In the genomic region with DNA sequence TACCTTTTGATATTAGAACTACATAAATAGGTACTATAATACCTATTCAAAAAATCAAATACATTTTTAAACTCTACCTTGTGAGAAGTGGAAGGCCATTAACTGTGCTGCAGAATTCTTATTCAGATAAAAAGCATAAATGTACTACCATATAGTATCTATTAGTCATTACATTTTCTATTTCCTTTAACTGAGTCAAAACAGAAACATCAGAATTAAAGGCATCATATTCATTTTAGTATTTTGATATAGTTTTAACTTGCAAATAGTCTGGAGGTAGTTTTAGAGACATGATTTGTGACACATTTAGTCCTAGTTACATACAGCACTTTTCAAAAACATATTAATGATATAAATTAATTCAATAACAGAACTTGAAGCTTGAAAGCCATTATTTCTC, we compare ENCODE assay signal across 19 cellular contexts. TPM values are rescaled to one million over a fixed set of nuclear protein-coding genes. Genes with fewer than 3 reads are reported as not detected.
DNase-seq lines count a peak whose midpoint lies in the region; ATAC-seq and FAIRE-seq lines count a peak whose summit lies in the region.
"Had no signal": no experiment of that assay in that cellular context is flagged by ENCODE, and none has a peak within 500 bp of the region (broad histone marks: within the 10 kb centered on the region; RNA-seq: fewer than 3 reads in every experiment).

No MANE protein-coding gene starts in this region.

- H3K27ac Mint-ChIP-seq in activated T-cell treated with anti-CD3 and anti-CD28 coated beads, Interleukin-2, amount 50 U/mL, for 24 hours, result no peak overlapping the region
- peak overlapping the region; percentile 16 for H3K27ac Mint-ChIP-seq in activated T-helper 17 cell treated with anti-CD3 and anti-CD28 coated beads, Interleukin-2, amount 50 U/mL, for 72 hours
- H3K27ac Mint-ChIP-seq: B cell; CD4-positive, CD25-positive, alpha-beta regulatory T cell; CD8-positive, alpha-beta T cell; GM23338; H9 had no signal

- DNase-seq in activated CD4-positive, CD25-positive, alpha-beta regulatory T cell treated with anti-CD3 and anti-CD28 coated beads, Interleukin-2, amount 50 U/mL, for 72 hours, result no peak
- no peak for DNase-seq in activated T-cell treated with anti-CD3 and anti-CD28 coated beads, Interleukin-2, amount 50 U/mL, for 4 hours
- DNase-seq in activated T-cell treated with anti-CD3 and anti-CD28 coated beads, Interleukin-2, amount 50 U/mL, for 24 hours, result no peak
- DNase-seq in GM18507 (ENCODE audit: extremely low spot score, insufficient read length, low read depth), result no peak
- DNase-seq in activated CD8-positive, alpha-beta memory T cell treated with anti-CD3 and anti-CD28 coated beads, Interleukin-2, amount 50 U/mL, for 48 hours, result no peak
- no peak for DNase-seq in NCI-H526 (lab: John Stamatoyannopoulos, UW)
- DNase-seq: Caco-2; CD8-positive, alpha-beta T cell; DMS153; DND-41; H9 had no signal

- ATAC-seq in activated CD4-positive, CD25-positive, alpha-beta regulatory T cell treated with anti-CD3 and anti-CD28 coated beads, Interleukin-2, amount 50 U/mL, for 24 hours, result peak; percentile 85 to 91
- ATAC-seq in activated T-cell treated with anti-CD3 and anti-CD28 coated beads, Interleukin-2, amount 50 U/mL, for 4 hours, result peak; percentile 52 to 63
- ATAC-seq in activated T-helper 17 cell treated with anti-CD3 and anti-CD28 coated beads, Interleukin-2, amount 50 U/mL, for 72 hours (replicated peaks), result peak; percentile 78
- ATAC-seq: CD8-positive, alpha-beta T cell; GM23338; HCT116 had no signal

- peak; percentile 9 for FAIRE-seq in GM18507 (lab: Jason Lieb, UNC)
- FAIRE-seq: A204.1, G401.6 had no signal

- H3K9me3 Mint-ChIP-seq in activated T-cell treated with anti-CD3 and anti-CD28 coated beads, Interleukin-2, amount 50 U/mL, for 4 hours, result no peaks in the 10 kb centered on the region
- H3K9me3 Mint-ChIP-seq in activated T-cell treated with anti-CD3 and anti-CD28 coated beads, Interleukin-2, amount 50 U/mL, for 24 hours, result no peaks in the 10 kb centered on the region
- peaks cover 8% of the 10 kb centered on the region for H3K9me3 Mint-ChIP-seq in activated T-helper 17 cell treated with anti-CD3 and anti-CD28 coated beads, Interleukin-2, amount 50 U/mL, for 72 hours
- H3K9me3 Mint-ChIP-seq: CD8-positive, alpha-beta T cell; GM23338; H9 had no signal

- H3K27me3 Mint-ChIP-seq in activated T-cell treated with anti-CD3 and anti-CD28 coated beads, Interleukin-2, amount 50 U/mL, for 4 hours (ENCODE audit: low read depth), result no peaks in the 10 kb centered on the region
- no peaks in the 10 kb centered on the region for H3K27me3 Mint-ChIP-seq in activated T-cell treated with anti-CD3 and anti-CD28 coated beads, Interleukin-2, amount 50 U/mL, for 24 hours
- no peaks in the 10 kb centered on the region for H3K27me3 Mint-ChIP-seq in activated T-helper 17 cell treated with anti-CD3 and anti-CD28 coated beads, Interleukin-2, amount 50 U/mL, for 72 hours
- H3K27me3 Mint-ChIP-seq: B cell; CD4-positive, CD25-positive, alpha-beta regulatory T cell had no signal

- H3K4me3 Mint-ChIP-seq in activated T-cell treated with anti-CD3 and anti-CD28 coated beads, Interleukin-2, amount 50 U/mL, for 4 hours, result no peak overlapping the region
- no peak overlapping the region for H3K4me3 Mint-ChIP-seq in activated T-cell treated with anti-CD3 and anti-CD28 coated beads, Interleukin-2, amount 50 U/mL, for 24 hours
- H3K4me3 Mint-ChIP-seq in activated T-helper 17 cell treated with anti-CD3 and anti-CD28 coated beads, Interleukin-2, amount 50 U/mL, for 72 hours, result no peak overlapping the region
- H3K4me3 Mint-ChIP-seq: B cell; CD4-positive, CD25-positive, alpha-beta regulatory T cell; CD8-positive, alpha-beta T cell; GM23338; H9 had no signal

- peaks cover 30% of the 10 kb centered on the region for H3K4me1 Mint-ChIP-seq in activated T-cell treated with anti-CD3 and anti-CD28 coated beads, Interleukin-2, amount 50 U/mL, for 4 hours (ENCODE audit: low read depth)
- peaks cover 49% of the 10 kb centered on the region for H3K4me1 Mint-ChIP-seq in activated T-cell treated with anti-CD3 and anti-CD28 coated beads, Interleukin-2, amount 50 U/mL, for 24 hours (ENCODE audit: low read depth)
- H3K4me1 Mint-ChIP-seq in activated T-helper 17 cell treated with anti-CD3 and anti-CD28 coated beads, Interleukin-2, amount 50 U/mL, for 72 hours, result peaks cover 31% of the 10 kb centered on the region
- H3K4me1 Mint-ChIP-seq: GM23338 had no signal

- no peaks in the 10 kb centered on the region for H3K36me3 Mint-ChIP-seq in activated T-cell treated with anti-CD3 and anti-CD28 coated beads, Interleukin-2, amount 50 U/mL, for 4 hours (ENCODE audit: insufficient read depth)
- no peaks in the 10 kb centered on the region for H3K36me3 Mint-ChIP-seq in activated T-cell treated with anti-CD3 and anti-CD28 coated beads, Interleukin-2, amount 50 U/mL, for 24 hours (ENCODE audit: low read depth)
- no peaks in the 10 kb centered on the region for H3K36me3 Mint-ChIP-seq in activated T-helper 17 cell treated with anti-CD3 and anti-CD28 coated beads, Interleukin-2, amount 50 U/mL, for 72 hours (ENCODE audit: low read depth)
- H3K36me3 Mint-ChIP-seq: CD4-positive, CD25-positive, alpha-beta regulatory T cell; CD8-positive, alpha-beta T cell had no signal

RNA-seq across cellular contexts. Expression of a gene that starts 39.9 kb away (rescaled TPM):
- total RNA-seq in activated T-cell treated with anti-CD3 and anti-CD28 coated beads, Interleukin-2, amount 50 U/mL, for 4 hours, result 10 to 100 TPM; 69.7 to 84.9 (median 77.4) TPM
- 100 to 1,000 TPM; 164 to 185 TPM for total RNA-seq in activated T-helper 17 cell treated with anti-CD3 and anti-CD28 coated beads, Interleukin-2, amount 50 U/mL, for 72 hours
